9 cellular contexts compared by ENCODE assay signal in genomic region chrX:70168238-70169188, GRCh38. TPM values are rescaled to one million over a fixed set of nuclear protein-coding genes. Genes with fewer than 3 reads are reported as not detected.
DNase-seq lines count a peak whose midpoint lies in the region; ATAC-seq and TF ChIP-seq lines count a peak whose summit lies in the region.
"Had no signal": no experiment of that assay in that cellular context is flagged by ENCODE, and none has a peak within 500 bp of the region (broad histone marks: within the 10 kb centered on the region; RNA-seq: fewer than 3 reads in every experiment).

No MANE protein-coding gene starts in this region.

- H3K27me3 Mint-ChIP-seq in memory B cell, result no peaks in the 10 kb centered on the region
- H3K27me3 Mint-ChIP-seq in immature natural killer cell (ENCODE audit: low read depth in 3 of 3), result peaks cover 1 to 8% (median 7%) of the 10 kb centered on the region in 3 donors

- peaks cover 2% of the 10 kb centered on the region for H3K4me1 Mint-ChIP-seq in memory B cell
- no peaks in the 10 kb centered on the region for H3K4me1 Mint-ChIP-seq in immature natural killer cell

- H3K36me3 ChIP-seq in mammary epithelial cell (ENCODE audit: insufficient read depth, low read length) (no peaks in the 10 kb centered on the region), colonic mucosa (no peaks in the 10 kb centered on the region)

- H3K27ac ChIP-seq in AG04450 (ENCODE audit: low read depth, low read length) (peak overlapping the region; percentile 82), mammary epithelial cell (ENCODE audit: insufficient read depth, low read depth, low read length) (no peak overlapping the region), colonic mucosa (no peak overlapping the region)

- WGBS in mammary epithelial cell (ENCODE audit: low coverage, missing lambda C conversion rate), result 35% methylated on average over 11 of the region's 11 CpGs

- H3K27me3 ChIP-seq in AG04450 (ENCODE audit: control insufficient read depth, insufficient read depth, low read length), result no peaks in the 10 kb centered on the region
- no peaks in the 10 kb centered on the region for H3K27me3 ChIP-seq in mammary epithelial cell (ENCODE audit: insufficient read depth, low read length)
- no peaks in the 10 kb centered on the region for H3K27me3 ChIP-seq in colonic mucosa

- H3K4me3 Mint-ChIP-seq in memory B cell (no peak overlapping the region), immature natural killer cell (no peak overlapping the region)

- DNase-seq in AG04450 (ENCODE audit: low read depth, low spot score) (peak; percentile 43), LHCN-M2 (ENCODE audit: low read depth) (peak; percentile 67), mammary epithelial cell (peak; percentile 19), memory B cell (ENCODE audit: low spot score in 2 of 2) (no peak), immature natural killer cell (no peak), colonic mucosa (no peak), HuH-7 (ENCODE audit: low spot score) (no peak)
- DNase-seq: MV-4-11 had no signal

- no TSS peak for BruUV-seq in mammary epithelial cell (replicated peaks; lab: Mats Ljungman, UMichigan)

- H4K20me1 ChIP-seq in mammary epithelial cell (ENCODE audit: insufficient read depth, low read length), result no peaks in the 10 kb centered on the region

- H2AFZ ChIP-seq in mammary epithelial cell (ENCODE audit: low read depth, low read length), result peak overlapping the region; percentile 36

- in situ Hi-C loops in mammary epithelial cell (cut with MboI; ENCODE audit: low sequenced_read_pairs in 2 of 2), result no loop called here

- intact Hi-C loops in mammary epithelial cell (cut with micrococcal nuclease), result no loop called here
- intact Hi-C loops in colonic mucosa (cut with DNase I), result no loop called here

- no peaks in the 10 kb centered on the region for H3K9me3 Mint-ChIP-seq in memory B cell
- no peaks in the 10 kb centered on the region for H3K9me3 Mint-ChIP-seq in immature natural killer cell

- H3K9ac ChIP-seq in mammary epithelial cell (ENCODE audit: insufficient read depth, low read length) (no peak overlapping the region), colonic mucosa (ENCODE audit: low read depth in 2 of 2, low read length in 2 of 2) (no peak overlapping the region)

- TF ChIP-seq CTCF in AG04450 (IDR thresholded peaks at IDR 0.05; ENCODE audit: low read depth, low read length) (no peak), mammary epithelial cell (conservative IDR thresholded peaks at IDR 0.05 in 1 of 2, IDR thresholded peaks at IDR 0.05 in 1 of 2; ENCODE audit: extremely low read depth in 1 of 2, insufficient read depth in 1 of 2, low read depth in 1 of 2, low read length in 2 of 2) (no peak), colonic mucosa (IDR thresholded peaks at IDR 0.05) (no peak)

- H3K4me1 ChIP-seq in mammary epithelial cell (ENCODE audit: insufficient read depth, low read length) (peaks cover 20% of the 10 kb centered on the region), colonic mucosa (no peaks in the 10 kb centered on the region)

- H3K4me3 ChIP-seq in AG04450 (ENCODE audit: low read depth, low read length) (peak overlapping the region; percentile 2; the same call in 1 of the 2 replicates), mammary epithelial cell (replicated peaks in 1 of 3; ENCODE audit: insufficient read depth in 1 of 3, low read depth in 2 of 3, low read length in 3 of 3) (no peak overlapping the region), colonic mucosa (no peak overlapping the region)

- POLR2A ChIA-PET in AG04450 (lab: Yijun Ruan, JAX), result interaction anchor here (3.2 kb wide), 1 partner anchor 35 kb away, joined by 20 read pairs; the partner anchor contains the start of gene IGBP1

- no peaks in the 10 kb centered on the region for H3K79me2 ChIP-seq in mammary epithelial cell (ENCODE audit: insufficient read depth, low read length)

- H3K27ac Mint-ChIP-seq in memory B cell (peak overlapping the region; percentile 68), immature natural killer cell (no peak overlapping the region)

- no peak for ATAC-seq in memory B cell (ENCODE audit: low read depth)
- no peak for ATAC-seq in GM18498 (IDR thresholded peaks at IDR 0.05; ENCODE audit: unreplicated experiment)

- CTCF ChIA-PET in AG04450 (lab: Charles Lee), result interaction anchor here (0.6 to 6.6 kb wide), 3 partner anchors 35 to 265 kb away, joined by 3 to 38 read pairs (median 3); partner anchors contain the start of gene IGBP1
- CTCF ChIA-PET in mammary epithelial cell (lab: Charles Lee; ENCODE audit: low non-redundant PET), result no interaction called here

- peak overlapping the region; percentile 16 for H3K4me2 ChIP-seq in mammary epithelial cell (ENCODE audit: insufficient read depth, low read depth, low read length)

- H3K9me3 ChIP-seq in AG04450 (ENCODE audit: control insufficient read depth, insufficient read depth, low read length) (no peaks in the 10 kb centered on the region; the same call in 1 of the 2 replicates), mammary epithelial cell (replicated peaks; ENCODE audit: insufficient read depth, low read length) (no peaks in the 10 kb centered on the region), colonic mucosa (no peaks in the 10 kb centered on the region)

- H3K36me3 Mint-ChIP-seq in memory B cell, result peaks cover 8% of the 10 kb centered on the region
- H3K36me3 Mint-ChIP-seq in immature natural killer cell, result peaks cover 3 to 6% (median 3%) of the 10 kb centered on the region in 3 donors

- dilution Hi-C loops in mammary epithelial cell (cut with HindIII; ENCODE audit: low sequenced_read_pairs), result no loop called here

RNA-seq across cellular contexts. Expression of gene DGAT2L6, which starts 8.8 kb away (rescaled TPM):
- polyA plus RNA-seq in AG04450 (2011; rRNA removed) (not detected in 2 replicates), mammary epithelial cell (not detected), immature natural killer cell (not detected)
- not detected in 2 replicates for polyA minus RNA-seq in AG04450 (2011; rRNA and poly(A)+ RNA removed)
- total RNA-seq in LHCN-M2 (2014; rRNA removed) (not detected in 2 replicates), mammary epithelial cell (not detected), colonic mucosa (not detected)
- polyA plus RNA-seq in LHCN-M2 (2012), result not detected
- polyA minus RNA-seq in mammary epithelial cell, result not detected

RNA-seq across cellular contexts. Expression of gene IGBP1, which starts 35.3 kb away (rescaled TPM):
- polyA plus RNA-seq in AG04450 (2011; rRNA removed), result 96.1 and 118 TPM in 2 replicates
- polyA minus RNA-seq in AG04450 (2011; rRNA and poly(A)+ RNA removed), result 46.3 and 50.9 TPM in 2 replicates
- 38.7 and 39.6 TPM in 2 replicates for total RNA-seq in LHCN-M2 (2014; rRNA removed)
- 34.5 TPM for polyA plus RNA-seq in LHCN-M2 (2012)
- 10 to 100 TPM; 31.1 to 67.3 TPM for total RNA-seq in mammary epithelial cell
- polyA plus RNA-seq in mammary epithelial cell, result 48.0 TPM
- 23.0 TPM for polyA minus RNA-seq in mammary epithelial cell
- polyA plus RNA-seq in immature natural killer cell, result 10 to 100 TPM; 37.8 to 55.6 (median 43.9) TPM
- total RNA-seq in colonic mucosa, result 10 to 100 TPM; 48.0 to 87.5 TPM

Comparison
In these comparisons a context has a peak if more than half of its experiments do, and no peak if none do; other contexts are left out.
1. DNase-seq: peak in AG04450 (single experiment), LHCN-M2 (single experiment) and mammary epithelial cell (single experiment); none in memory B cell (0 of 2), immature natural killer cell (0 of 3), colonic mucosa (single experiment) and HuH-7 (single experiment).